Comparison of ENCODE assay signal across 10 cellular contexts in the genomic region with DNA sequence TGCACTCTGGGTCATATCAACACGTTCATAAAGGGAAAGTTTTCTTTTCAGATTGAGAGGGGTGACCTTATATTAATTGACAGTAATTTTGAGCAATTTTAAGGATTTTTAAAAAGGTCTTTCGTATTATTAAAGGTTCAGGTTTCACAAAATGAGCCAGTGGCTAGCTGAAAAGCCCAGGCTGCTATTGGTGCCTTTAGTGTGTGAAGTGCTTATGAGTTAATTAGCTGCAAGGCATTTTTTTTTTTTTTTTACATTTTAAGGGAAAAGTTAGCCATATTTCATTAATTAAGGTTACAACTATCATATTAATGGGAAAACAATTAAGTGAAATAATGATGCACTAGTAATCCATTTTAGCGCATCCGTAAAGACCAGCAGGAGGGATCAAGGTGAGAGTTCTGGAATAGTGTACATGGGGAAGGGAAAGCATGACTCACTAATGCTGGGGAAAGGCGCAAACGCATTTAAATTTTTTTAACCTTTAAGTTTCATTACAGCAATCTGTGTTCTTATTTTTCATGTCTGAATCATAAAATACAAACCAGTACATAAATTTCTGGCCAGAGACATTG.
DNase-seq lines count a peak whose midpoint lies in the region; ATAC-seq and TF ChIP-seq lines count a peak whose summit lies in the region.
"Had no signal": no experiment of that assay in that cellular context is flagged by ENCODE, and none has a peak within 500 bp of the region (broad histone marks: within the 10 kb centered on the region; RNA-seq: fewer than 3 reads in every experiment).

No MANE protein-coding gene starts in this region.

- H3K4me3 ChIP-seq in Karpas-422 (ENCODE audit: low read length) (peak overlapping the region; percentile 56), mesenchymal stem cell (ENCODE audit: insufficient read depth in 1 of 2, low read depth in 1 of 2, low read length in 2 of 2) (peak overlapping the region in 1 of 2 experiments; percentile 65), HAP-1 (no peak overlapping the region), neural progenitor cell (no peak overlapping the region)

- no peak overlapping the region for H3K4me3 Mint-ChIP-seq in neural progenitor cell

- H2AFZ ChIP-seq in Karpas-422 (ENCODE audit: low read length): peak overlapping the region; percentile 9
- H2AFZ ChIP-seq in mesenchymal stem cell (ENCODE audit: low read depth, low read length): no peak overlapping the region
- H2AFZ ChIP-seq in neural progenitor cell (replicated peaks): no peak overlapping the region

- no peak for TF ChIP-seq CTCF in neural progenitor cell (IDR thresholded peaks at IDR 0.05)

- H3K27me3 ChIP-seq in Karpas-422 (ENCODE audit: low read length) (no peaks in the 10 kb centered on the region), mesenchymal stem cell (ENCODE audit: control insufficient read depth in 1 of 2, insufficient read depth in 1 of 2, low read length in 2 of 2) (no peaks in the 10 kb centered on the region), HAP-1 (ENCODE audit: low read depth) (no peaks in the 10 kb centered on the region), neural progenitor cell (no peaks in the 10 kb centered on the region)

- no peak overlapping the region for H3K23ac ChIP-seq in mesenchymal stem cell (ENCODE audit: low read length in 2 of 2)

- H3K79me1 ChIP-seq in mesenchymal stem cell (replicated peaks; ENCODE audit: low read length, poor library complexity, severe bottlenecking): peaks cover 4% of the 10 kb centered on the region

- ATAC-seq in GM18873 (IDR thresholded peaks at IDR 0.05; ENCODE audit: low FRiP score, unreplicated experiment) (peak; percentile 25), HG02571 (IDR thresholded peaks at IDR 0.05; ENCODE audit: unreplicated experiment) (peak; percentile 27)

- H2AK5ac ChIP-seq in mesenchymal stem cell (ENCODE audit: low read length, severe bottlenecking): no peak overlapping the region

- H3K9ac ChIP-seq in Karpas-422 (ENCODE audit: low read length) (peak overlapping the region; percentile 56), mesenchymal stem cell (ENCODE audit: low read length) (peak overlapping the region; percentile 71), neural progenitor cell (no peak overlapping the region)

- H3K9me3 ChIP-seq in Karpas-422 (ENCODE audit: low read length) (no peaks in the 10 kb centered on the region), mesenchymal stem cell (ENCODE audit: control insufficient read depth, low read length) (no peaks in the 10 kb centered on the region), HAP-1 (no peaks in the 10 kb centered on the region), neural progenitor cell (ENCODE audit: low read depth) (no peaks in the 10 kb centered on the region)

- no peak overlapping the region for H3K14ac ChIP-seq in mesenchymal stem cell (ENCODE audit: low read length in 2 of 2)

- no peak overlapping the region for H3K18ac ChIP-seq in mesenchymal stem cell (ENCODE audit: low read depth in 1 of 2, low read length in 2 of 2)

- WGBS in mesenchymal stem cell: 94% methylated on average over 4 of the region's 6 CpGs

- H3F3A ChIP-seq in neural progenitor cell (ENCODE audit: low read depth): no peaks in the 10 kb centered on the region

- no peaks in the 10 kb centered on the region for H3K9me3 Mint-ChIP-seq in neural progenitor cell

- H2BK12ac ChIP-seq in mesenchymal stem cell (ENCODE audit: low read length in 2 of 2): no peak overlapping the region

- no peaks in the 10 kb centered on the region for H3K27me3 Mint-ChIP-seq in neural progenitor cell (ENCODE audit: insufficient read depth, low read depth)

- H3K27ac ChIP-seq in Karpas-422 (ENCODE audit: low read length): peak overlapping the region; percentile 94
- no peak overlapping the region for H3K27ac ChIP-seq in mesenchymal stem cell (ENCODE audit: low read length, poor library complexity, severe bottlenecking)
- no peak overlapping the region for H3K27ac ChIP-seq in neural progenitor cell
- H3K27ac ChIP-seq: coronary artery had no signal

- no peaks in the 10 kb centered on the region for H3K9me2 ChIP-seq in Karpas-422 (replicated peaks; ENCODE audit: insufficient read depth, low read length)

- H3K79me2 ChIP-seq in Karpas-422 (ENCODE audit: low read length): no peaks in the 10 kb centered on the region
- no peaks in the 10 kb centered on the region for H3K79me2 ChIP-seq in neural progenitor cell (ENCODE audit: low read depth)

- H4K8ac ChIP-seq in mesenchymal stem cell (ENCODE audit: low read length): no peak overlapping the region

- H3K27ac Mint-ChIP-seq in neural progenitor cell: no peak overlapping the region

- peak overlapping the region; percentile 72 for H3K4me2 ChIP-seq in Karpas-422 (ENCODE audit: low read depth, low read length, poor library complexity, severe bottlenecking)
- H3K4me2 ChIP-seq in mesenchymal stem cell (ENCODE audit: low read length, poor library complexity, severe bottlenecking): no peak overlapping the region
- no peak overlapping the region for H3K4me2 ChIP-seq in neural progenitor cell

- peaks cover 4% of the 10 kb centered on the region for H3K4me1 Mint-ChIP-seq in neural progenitor cell

- in situ Hi-C loops in HAP-1 (cut with MboI; ENCODE audit: low sequenced_read_pairs): no loop called here

- H3K4me1 ChIP-seq in Karpas-422 (ENCODE audit: low read length) (peaks cover 55% of the 10 kb centered on the region), mesenchymal stem cell (ENCODE audit: control insufficient read depth, insufficient read depth, low read depth, low read length) (peaks cover 2% of the 10 kb centered on the region), HAP-1 (peaks cover 17% of the 10 kb centered on the region), neural progenitor cell (peaks cover 10% of the 10 kb centered on the region)

- H3K36me3 ChIP-seq in Karpas-422 (ENCODE audit: insufficient read depth, low read length) (no peaks in the 10 kb centered on the region), mesenchymal stem cell (ENCODE audit: control insufficient read depth in 1 of 2, insufficient read depth in 2 of 2, low read depth in 1 of 2, low read length in 2 of 2) (no peaks in the 10 kb centered on the region), HAP-1 (replicated peaks) (no peaks in the 10 kb centered on the region), neural progenitor cell (no peaks in the 10 kb centered on the region)

- no peak overlapping the region for H2BK120ac ChIP-seq in mesenchymal stem cell (ENCODE audit: low read depth, low read length)

- no peak overlapping the region for H2BK15ac ChIP-seq in mesenchymal stem cell (ENCODE audit: low read depth, poor library complexity, severe bottlenecking)

- DNase-seq in Karpas-422 (peak; percentile 54), mesenchymal stem cell (no peak), HAP-1 (ENCODE audit: low spot score in 2 of 2) (no peak), HUDEP-2 (lab: John Stamatoyannopoulos, UW; ENCODE audit: unreplicated experiment in 76 of 76) (no peak), neural progenitor cell (ENCODE audit: low spot score) (no peak)
- no peak for DNase-seq in activated CD8-positive, alpha-beta memory T cell treated with anti-CD3 and anti-CD28 coated beads for 24 hours
- DNase-seq: activated CD4-positive, CD25-positive, alpha-beta regulatory T cell treated with anti-CD3 and anti-CD28 coated beads, Interleukin-2, amount 50 U/mL, for 72 hours had no signal

- H3K36me3 Mint-ChIP-seq in neural progenitor cell: no peaks in the 10 kb centered on the region

- H4K91ac ChIP-seq in mesenchymal stem cell (ENCODE audit: low read length): no peak overlapping the region

- no peaks in the 10 kb centered on the region for H4K20me1 ChIP-seq in Karpas-422 (ENCODE audit: insufficient read depth, low read depth, low read length)
- no peaks in the 10 kb centered on the region for H4K20me1 ChIP-seq in neural progenitor cell (ENCODE audit: low read depth)

- H3K4ac ChIP-seq in mesenchymal stem cell (ENCODE audit: low read depth in 1 of 2, low read length in 2 of 2): no peak overlapping the region

- H2BK5ac ChIP-seq in mesenchymal stem cell (ENCODE audit: low read depth, low read length, poor library complexity, severe bottlenecking): no peak overlapping the region
